Comparison of ENCODE assay signal across 22 cellular contexts in genomic region chr6:40809627-40810026, GRCh38.
"Had no signal": no experiment of that assay in that cellular context is flagged by ENCODE, and none has a peak within 500 bp of the region (broad histone marks: within the 10 kb centered on the region; RNA-seq: fewer than 3 reads in every experiment).

No MANE protein-coding gene starts in this region.

- H3K27me3 ChIP-seq: MG63, Peyer's patch had no signal

- H3K36me3 Mint-ChIP-seq: activated naive CD8-positive, alpha-beta T cell had no signal

- H3K27me3 Mint-ChIP-seq: activated B cell treated with CpG ODN at 0.5 μM for 24 hours had no signal

- DNase-seq: activated B cell treated with CpG ODN at 0.5 μM for 24 hours; activated CD4-positive, alpha-beta T cell treated with anti-CD3 and anti-CD28 coated beads for 1 hour; activated CD4-positive, alpha-beta T cell treated with anti-CD3 and anti-CD28 coated beads, Interleukin-2, amount 10 ng/mL, durations not matched to agents 24 days and 14 days; activated CD4-positive, alpha-beta T cell treated with anti-CD3 and anti-CD28 coated beads, Interleukin-2, amount 50 U/mL, for 48 hours; activated gamma-delta T cell; activated naive CD4-positive, alpha-beta T cell treated with anti-CD3 and anti-CD28 coated beads for 36 hours; activated T-cell treated with anti-CD3 and anti-CD28 coated beads for 4 hours; activated T-cell treated with anti-CD3 and anti-CD28 coated beads, Interleukin-2, amount 50 U/mL, for 48 hours; cerebellar nuclear complex; MV-4-11; NCI-H1092 treated with DMSO at 0.1 percent for 48 hours; NCI-H1417 treated with DMSO at 0.1 percent for 48 hours; NCI-H1694 treated with DMSO at 0.1 percent for 48 hours; NCI-H2029 treated with DMSO at 0.1 percent for 48 hours; NCI-H446; Peyer's patch; SHP77 treated with DMSO at 0.1 percent for 48 hours; T-helper 17 cell; T-helper 9 cell had no signal

- H3K36me3 ChIP-seq: MG63, Peyer's patch had no signal

- H3K4me3 ChIP-seq: MG63, Peyer's patch had no signal

- H3K9me3 ChIP-seq: MG63, Peyer's patch had no signal

- H3K9me3 Mint-ChIP-seq: activated B cell treated with CpG ODN at 0.5 μM for 24 hours; activated CD4-positive, alpha-beta T cell treated with anti-CD3 and anti-CD28 coated beads, Interleukin-2, amount 10 ng/mL, durations not matched to agents 24 days and 14 days; activated naive CD4-positive, alpha-beta T cell treated with anti-CD3 and anti-CD28 coated beads for 36 hours; activated T-helper 17 cell treated with anti-CD3 and anti-CD28 coated beads, Interleukin-2, amount 50 U/mL, for 72 hours had no signal

- H3K4me1 ChIP-seq: Peyer's patch had no signal

- H3K4me1 Mint-ChIP-seq: activated CD4-positive, alpha-beta T cell treated with anti-CD3 and anti-CD28 coated beads, Interleukin-2, amount 10 ng/mL, durations not matched to agents 24 days and 14 days; activated T-helper 17 cell treated with anti-CD3 and anti-CD28 coated beads, Interleukin-2, amount 50 U/mL, for 72 hours had no signal

- H3K27ac ChIP-seq: Peyer's patch had no signal

- H3K27ac Mint-ChIP-seq: activated B cell treated with CpG ODN at 0.5 μM for 24 hours; activated CD4-positive, alpha-beta T cell treated with anti-CD3 and anti-CD28 coated beads, Interleukin-2, amount 10 ng/mL, durations not matched to agents 24 days and 14 days; activated naive CD4-positive, alpha-beta T cell treated with anti-CD3 and anti-CD28 coated beads for 36 hours; activated naive CD8-positive, alpha-beta T cell; activated T-helper 17 cell treated with anti-CD3 and anti-CD28 coated beads, Interleukin-2, amount 50 U/mL, for 72 hours; T-helper 17 cell had no signal

- ATAC-seq: activated T-helper 17 cell treated with anti-CD3 and anti-CD28 coated beads, Interleukin-2, amount 50 U/mL, for 72 hours; T-helper 17 cell had no signal

- H3K4me3 Mint-ChIP-seq: activated B cell treated with CpG ODN at 0.5 μM for 24 hours; activated CD4-positive, alpha-beta T cell treated with anti-CD3 and anti-CD28 coated beads, Interleukin-2, amount 10 ng/mL, durations not matched to agents 24 days and 14 days; activated naive CD4-positive, alpha-beta T cell treated with anti-CD3 and anti-CD28 coated beads for 36 hours; activated naive CD8-positive, alpha-beta T cell; activated T-helper 17 cell treated with anti-CD3 and anti-CD28 coated beads, Interleukin-2, amount 50 U/mL, for 72 hours; T-helper 17 cell had no signal
